7 cellular contexts compared by ENCODE assay signal in the genomic region with DNA sequence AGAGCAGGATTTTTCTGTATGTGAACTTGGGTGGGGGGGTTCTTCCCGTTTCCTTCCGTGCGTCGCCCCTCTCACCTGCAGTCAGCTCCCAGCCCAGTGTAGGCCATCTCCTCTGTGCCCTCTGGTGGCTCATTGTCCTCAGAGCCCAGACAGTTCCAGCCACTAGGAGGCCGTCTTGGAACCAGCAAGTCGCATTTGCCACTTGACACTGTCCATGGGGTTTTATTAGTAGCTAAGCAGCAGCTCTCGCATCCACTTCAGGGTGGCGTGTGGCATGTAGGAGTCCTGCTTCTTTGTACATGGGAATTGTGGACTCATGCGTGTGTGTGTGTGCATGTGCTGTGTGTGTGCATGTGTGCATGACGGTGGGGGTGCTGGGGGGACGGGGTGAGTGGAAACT.
DNase-seq lines count a peak whose midpoint lies in the region; ATAC-seq and TF ChIP-seq lines count a peak whose summit lies in the region.

No MANE protein-coding gene starts in this region.

- CTCF ChIA-PET in activated CD4-positive, alpha-beta T cell treated with anti-CD3 and anti-CD28 coated beads, Interleukin-2, amount 10 ng/mL, durations not matched to agents 7 days and 5 days (lab: Charles Lee) = interaction anchor here (0.7 kb wide), 1 partner anchor 124 kb away, joined by 3 read pairs; no protein-coding TSS in a partner anchor

- H3K4me3 ChIP-seq in left ventricle myocardium inferior = no peak overlapping the region
- H3K4me3 ChIP-seq in smooth muscle cell = no peak overlapping the region

- no peak for ATAC-seq in HG02571 (IDR thresholded peaks at IDR 0.05; ENCODE audit: unreplicated experiment)

- H3K9me3 ChIP-seq in left ventricle myocardium inferior (replicated peaks) (no peaks in the 10 kb centered on the region), smooth muscle cell (replicated peaks; ENCODE audit: low read depth) (no peaks in the 10 kb centered on the region)

- no peaks in the 10 kb centered on the region for H3K79me2 ChIP-seq in smooth muscle cell (ENCODE audit: low read depth)

- H3K27me3 ChIP-seq in left ventricle myocardium inferior (ENCODE audit: low read depth) (no peaks in the 10 kb centered on the region), smooth muscle cell (ENCODE audit: low read depth) (no peaks in the 10 kb centered on the region)

- peak; percentile 38 for DNase-seq in Daoy (ENCODE audit: low read depth)
- DNase-seq in activated CD4-positive, alpha-beta T cell treated with anti-CD3 and anti-CD28 coated beads, Interleukin-2, amount 10 ng/mL, durations not matched to agents 7 days and 5 days = peak; percentile 21
- DNase-seq in left ventricle myocardium inferior = no peak
- no peak for DNase-seq in smooth muscle cell (lab: John Stamatoyannopoulos, UW; ENCODE audit: unreplicated experiment)
- no peak for DNase-seq in NCI-H2171 (lab: John Stamatoyannopoulos, UW)

- peaks cover 16% of the 10 kb centered on the region for H4K20me1 ChIP-seq in smooth muscle cell (ENCODE audit: low read depth)

- H2AFZ ChIP-seq in smooth muscle cell (ENCODE audit: low read depth) = no peak overlapping the region

- peak; percentile 39; the same call in 1 of the 2 replicates for TF ChIP-seq RAD21 in Ishikawa (IDR thresholded peaks at IDR 0.05; ENCODE audit: low read depth)

- H3K4me3 Mint-ChIP-seq in activated CD4-positive, alpha-beta T cell treated with anti-CD3 and anti-CD28 coated beads, Interleukin-2, amount 10 ng/mL, durations not matched to agents 7 days and 5 days = no peak overlapping the region

- no peaks in the 10 kb centered on the region for H3F3A ChIP-seq in smooth muscle cell (ENCODE audit: low read depth)

- WGBS in smooth muscle cell (ENCODE audit: low lambda C conversion rate) = 81% methylated on average over 11 of the region's 11 CpGs

- no peaks in the 10 kb centered on the region for H3K4me1 Mint-ChIP-seq in activated CD4-positive, alpha-beta T cell treated with anti-CD3 and anti-CD28 coated beads, Interleukin-2, amount 10 ng/mL, durations not matched to agents 7 days and 5 days

- peak overlapping the region; percentile 19 for H3K27ac ChIP-seq in left ventricle myocardium inferior (replicated peaks)
- H3K27ac ChIP-seq in smooth muscle cell (ENCODE audit: low read depth) = no peak overlapping the region

- POLR2A ChIA-PET in activated CD4-positive, alpha-beta T cell treated with anti-CD3 and anti-CD28 coated beads, Interleukin-2, amount 10 ng/mL, durations not matched to agents 7 days and 5 days (lab: Charles Lee) = no interaction called here

- TF ChIP-seq EP300 in Ishikawa (IDR thresholded peaks at IDR 0.05; ENCODE audit: borderline replicate concordance) = no peak

- H3K9ac ChIP-seq in smooth muscle cell (ENCODE audit: low read depth) = no peak overlapping the region

- no peaks in the 10 kb centered on the region for H3K9me3 Mint-ChIP-seq in activated CD4-positive, alpha-beta T cell treated with anti-CD3 and anti-CD28 coated beads, Interleukin-2, amount 10 ng/mL, durations not matched to agents 7 days and 5 days

- H3K36me3 Mint-ChIP-seq in activated CD4-positive, alpha-beta T cell treated with anti-CD3 and anti-CD28 coated beads, Interleukin-2, amount 10 ng/mL, durations not matched to agents 7 days and 5 days (ENCODE audit: low read depth) = peaks cover 35% of the 10 kb centered on the region

- no peaks in the 10 kb centered on the region for H3K27me3 Mint-ChIP-seq in activated CD4-positive, alpha-beta T cell treated with anti-CD3 and anti-CD28 coated beads, Interleukin-2, amount 10 ng/mL, durations not matched to agents 7 days and 5 days

- TF ChIP-seq CTCF in left ventricle myocardium inferior (IDR thresholded peaks at IDR 0.05; ENCODE audit: borderline replicate concordance) (peak; percentile 68), smooth muscle cell (IDR thresholded peaks at IDR 0.05; ENCODE audit: borderline replicate concordance, insufficient read depth, poor library complexity, severe bottlenecking) (peak; percentile 39)

- H3K36me3 ChIP-seq in left ventricle myocardium inferior (peaks cover 90% of the 10 kb centered on the region), smooth muscle cell (ENCODE audit: low read depth) (no peaks in the 10 kb centered on the region)

- intact Hi-C loops in left ventricle myocardium inferior (cut with micrococcal nuclease) = no loop called here

- H3K4me1 ChIP-seq in left ventricle myocardium inferior = peaks cover 72% of the 10 kb centered on the region
- no peaks in the 10 kb centered on the region for H3K4me1 ChIP-seq in smooth muscle cell (ENCODE audit: low read depth)

- H3K27ac Mint-ChIP-seq in activated CD4-positive, alpha-beta T cell treated with anti-CD3 and anti-CD28 coated beads, Interleukin-2, amount 10 ng/mL, durations not matched to agents 7 days and 5 days = no peak overlapping the region

- H3K4me2 ChIP-seq in smooth muscle cell = no peak overlapping the region

TF ChIP-seq in Ishikawa, 13 proteins besides CTCF, POLR2A, EP300 and RAD21:
- TF ChIP-seq YY1 (IDR thresholded peaks at IDR 0.05; ENCODE audit: low read depth) = no peak
- TF ChIP-seq, protein P1, sequence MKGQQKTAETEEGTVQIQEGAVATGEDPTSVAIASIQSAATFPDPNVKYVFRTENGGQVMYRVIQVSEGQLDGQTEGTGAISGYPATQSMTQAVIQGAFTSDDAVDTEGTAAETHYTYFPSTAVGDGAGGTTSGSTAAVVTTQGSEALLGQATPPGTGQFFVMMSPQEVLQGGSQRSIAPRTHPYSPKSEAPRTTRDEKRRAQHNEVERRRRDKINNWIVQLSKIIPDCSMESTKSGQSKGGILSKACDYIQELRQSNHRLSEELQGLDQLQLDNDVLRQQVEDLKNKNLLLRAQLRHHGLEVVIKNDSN (IDR thresholded peaks at IDR 0.05) = no peak
- no peak for TF ChIP-seq FOXM1 (IDR thresholded peaks at IDR 0.05; ENCODE audit: borderline replicate concordance, low read depth)
- TF ChIP-seq, protein P2, sequence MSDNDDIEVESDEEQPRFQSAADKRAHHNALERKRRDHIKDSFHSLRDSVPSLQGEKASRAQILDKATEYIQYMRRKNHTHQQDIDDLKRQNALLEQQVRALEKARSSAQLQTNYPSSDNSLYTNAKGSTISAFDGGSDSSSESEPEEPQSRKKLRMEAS (IDR thresholded peaks at IDR 0.05) = no peak
- TF ChIP-seq TEAD4 (IDR thresholded peaks at IDR 0.05) = no peak
- no peak for TF ChIP-seq EGR1 (IDR thresholded peaks at IDR 0.05)
- TF ChIP-seq TAF1 (IDR thresholded peaks at IDR 0.05; ENCODE audit: low read depth) = no peak
- no peak for TF ChIP-seq CREB1 (IDR thresholded peaks at IDR 0.05; ENCODE audit: low read depth)
- TF ChIP-seq, protein P3, sequence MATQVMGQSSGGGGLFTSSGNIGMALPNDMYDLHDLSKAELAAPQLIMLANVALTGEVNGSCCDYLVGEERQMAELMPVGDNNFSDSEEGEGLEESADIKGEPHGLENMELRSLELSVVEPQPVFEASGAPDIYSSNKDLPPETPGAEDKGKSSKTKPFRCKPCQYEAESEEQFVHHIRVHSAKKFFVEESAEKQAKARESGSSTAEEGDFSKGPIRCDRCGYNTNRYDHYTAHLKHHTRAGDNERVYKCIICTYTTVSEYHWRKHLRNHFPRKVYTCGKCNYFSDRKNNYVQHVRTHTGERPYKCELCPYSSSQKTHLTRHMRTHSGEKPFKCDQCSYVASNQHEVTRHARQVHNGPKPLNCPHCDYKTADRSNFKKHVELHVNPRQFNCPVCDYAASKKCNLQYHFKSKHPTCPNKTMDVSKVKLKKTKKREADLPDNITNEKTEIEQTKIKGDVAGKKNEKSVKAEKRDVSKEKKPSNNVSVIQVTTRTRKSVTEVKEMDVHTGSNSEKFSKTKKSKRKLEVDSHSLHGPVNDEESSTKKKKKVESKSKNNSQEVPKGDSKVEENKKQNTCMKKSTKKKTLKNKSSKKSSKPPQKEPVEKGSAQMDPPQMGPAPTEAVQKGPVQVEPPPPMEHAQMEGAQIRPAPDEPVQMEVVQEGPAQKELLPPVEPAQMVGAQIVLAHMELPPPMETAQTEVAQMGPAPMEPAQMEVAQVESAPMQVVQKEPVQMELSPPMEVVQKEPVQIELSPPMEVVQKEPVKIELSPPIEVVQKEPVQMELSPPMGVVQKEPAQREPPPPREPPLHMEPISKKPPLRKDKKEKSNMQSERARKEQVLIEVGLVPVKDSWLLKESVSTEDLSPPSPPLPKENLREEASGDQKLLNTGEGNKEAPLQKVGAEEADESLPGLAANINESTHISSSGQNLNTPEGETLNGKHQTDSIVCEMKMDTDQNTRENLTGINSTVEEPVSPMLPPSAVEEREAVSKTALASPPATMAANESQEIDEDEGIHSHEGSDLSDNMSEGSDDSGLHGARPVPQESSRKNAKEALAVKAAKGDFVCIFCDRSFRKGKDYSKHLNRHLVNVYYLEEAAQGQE (IDR thresholded peaks at IDR 0.05; ENCODE audit: low read depth) = no peak

Comparison
In these comparisons a context has a peak if more than half of its experiments do, and no peak if none do; other contexts are left out.
1. DNase-seq: peak in Daoy (single experiment) and activated CD4-positive, alpha-beta T cell treated with anti-CD3 and anti-CD28 coated beads, Interleukin-2, amount 10 ng/mL, durations not matched to agents 7 days and 5 days (single experiment); none in left ventricle myocardium inferior (single experiment), smooth muscle cell (single experiment) and NCI-H2171 (single experiment).